ENCODE assay signal across 8 cellular contexts in genomic region chr19:53432088-53432661, GRCh38. TPM values are rescaled to one million over a fixed set of nuclear protein-coding genes. Genes with fewer than 3 reads are reported as not detected.
DNase-seq lines count a peak whose midpoint lies in the region; ATAC-seq and TF ChIP-seq lines count a peak whose summit lies in the region.

No MANE protein-coding gene starts in this region.

- TF ChIP-seq CTCF in IMR-90 (conservative IDR thresholded peaks at IDR 0.05; ENCODE audit: low read depth, low read length) (no peak), heart left ventricle (IDR thresholded peaks at IDR 0.05) (no peak), prostate gland (IDR thresholded peaks at IDR 0.05) (no peak)

- CTCF ChIA-PET in IMR-90 (lab: Yijun Ruan, JAX) = no interaction called here

- H4K5ac ChIP-seq in IMR-90 (ENCODE audit: low read depth, low read length) = 0 out of 2 replicates have a peak overlapping the region, but pooled peaks have one; percentile 27

- 0% methylated on average over 8 of the region's 30 CpGs; no CpG with 5 or more reads in 1 of the 2 experiments for WGBS in IMR-90 (ENCODE audit: extremely low coverage in 2 of 2, insufficient read length in 1 of 2), 2 experiments
- 0 to 1% (median 1%) methylated on average over 30 of the region's 30 CpGs for WGBS in heart left ventricle, 4 donors
- WGBS in prostate gland = under 1% methylated on average over 30 of the region's 30 CpGs

- intact Hi-C loops in IMR-90 (cut with micrococcal nuclease) (no loop called here), heart left ventricle (cut with DNase I) (loop anchor here in 3 of 10 donors (5.0 kb wide), 2 partner anchors 35 to 85 kb away; partner anchors contain the start of gene ZNF813 (in 2 of the 3)), prostate gland (cut with DNase I) (loop anchor here (5.0 kb wide), 1 partner anchor 40 kb away; no protein-coding TSS in a partner anchor)

- peak overlapping the region; percentile 90 for H3K27ac Mint-ChIP-seq in activated T-helper 17 cell treated with anti-CD3 and anti-CD28 coated beads, Interleukin-2, amount 50 U/mL, for 72 hours

- peak overlapping the region; percentile 67 to 79; a peak in 2 of 4 replicates for H4K8ac ChIP-seq in IMR-90 (ENCODE audit: low read depth in 2 of 2, low read length in 2 of 2)

- H3K9ac ChIP-seq in IMR-90 (ENCODE audit: low read depth, low read length) = peak overlapping the region; percentile 85

- peak overlapping the region; percentile 97 for H3K23ac ChIP-seq in IMR-90 (ENCODE audit: low read depth, low read length)

- ATAC-seq in GM21526 (IDR thresholded peaks at IDR 0.05; ENCODE audit: low FRiP score, unreplicated experiment) = peak; percentile 24
- ATAC-seq in IMR-90 (ENCODE audit: low read depth) = peak; percentile 31
- peak; percentile 28 for ATAC-seq in activated T-helper 17 cell treated with anti-CD3 and anti-CD28 coated beads, Interleukin-2, amount 50 U/mL, for 72 hours (replicated peaks)
- ATAC-seq in heart left ventricle = peak; percentile 8 to 49 (median 26)

- TF ChIP-seq POLR2A in IMR-90 (IDR thresholded peaks at IDR 0.05; ENCODE audit: low read depth, low read length) = no peak
- TF ChIP-seq POLR2A in heart left ventricle (IDR thresholded peaks at IDR 0.05) = no peak
- no peak for TF ChIP-seq POLR2A in prostate gland (IDR thresholded peaks at IDR 0.05)

- H3K9me3 ChIP-seq in IMR-90 (ENCODE audit: control insufficient read depth, insufficient read depth, low read length) (no peaks in the 10 kb centered on the region), heart left ventricle (no peaks in the 10 kb centered on the region), prostate gland (no peaks in the 10 kb centered on the region)

- BruUV-seq in IMR-90 (replicated peaks; lab: Mats Ljungman, UMichigan) = no TSS peak

- H3K36me3 Mint-ChIP-seq in activated T-helper 17 cell treated with anti-CD3 and anti-CD28 coated beads, Interleukin-2, amount 50 U/mL, for 72 hours (ENCODE audit: low read depth) = peaks cover 52% of the 10 kb centered on the region

- H3K27ac ChIP-seq in IMR-90 (ENCODE audit: insufficient read depth, low read length) (peak overlapping the region; percentile 57), heart left ventricle (peak overlapping the region in 10 of 12 donors; percentile 53 to 84 (median 68)), prostate gland (peak overlapping the region; percentile 92 to 96)

- H2AFZ ChIP-seq in IMR-90 (replicated peaks; ENCODE audit: low read length, poor library complexity) = peak overlapping the region; percentile 93

- H2AK5ac ChIP-seq in IMR-90 (ENCODE audit: low read depth, low read length) = peak overlapping the region; percentile 36; the same call in 1 of the 2 replicates

- H2AK9ac ChIP-seq in IMR-90 (replicated peaks; ENCODE audit: low read depth, low read length, poor library complexity) = peak overlapping the region; percentile 88

- H3K27me3 Mint-ChIP-seq in activated T-helper 17 cell treated with anti-CD3 and anti-CD28 coated beads, Interleukin-2, amount 50 U/mL, for 72 hours = no peaks in the 10 kb centered on the region

- H3K56ac ChIP-seq in IMR-90 (ENCODE audit: extremely low read depth, insufficient read depth, low read length) = 0 out of 2 replicates have a peak overlapping the region, but pooled peaks have one; percentile 53

- no peak overlapping the region for H2BK120ac ChIP-seq in IMR-90 (ENCODE audit: low read depth, low read length)

- H3K27me3 ChIP-seq in IMR-90 (ENCODE audit: control insufficient read depth, insufficient read depth, low read length) (no peaks in the 10 kb centered on the region), heart left ventricle (no peaks in the 10 kb centered on the region), prostate gland (replicated peaks; ENCODE audit: insufficient read depth) (no peaks in the 10 kb centered on the region)

- peak overlapping the region; percentile 93 for H3K4me3 Mint-ChIP-seq in activated T-helper 17 cell treated with anti-CD3 and anti-CD28 coated beads, Interleukin-2, amount 50 U/mL, for 72 hours

- no peaks in the 10 kb centered on the region for H3K9me1 ChIP-seq in IMR-90 (ENCODE audit: insufficient read depth, low read length)

- no peak overlapping the region for H2BK15ac ChIP-seq in IMR-90 (ENCODE audit: low read depth, low read length)

- POLR2A ChIA-PET in IMR-90 (lab: Charles Lee; ENCODE audit: unreplicated experiment) = no interaction called here

- H3K4me1 ChIP-seq in IMR-90 (ENCODE audit: control insufficient read depth, insufficient read depth, low read length) (no peaks in the 10 kb centered on the region), heart left ventricle (peaks cover 0 to 14% (median 6%) of the 10 kb centered on the region in 12 donors), prostate gland (replicated peaks) (no peaks in the 10 kb centered on the region)

- peaks cover 0 to 20% of the 10 kb centered on the region in 2 experiments for H3K79me1 ChIP-seq in IMR-90 (ENCODE audit: low read depth in 1 of 2, low read length in 2 of 2)

- H3K9me3 Mint-ChIP-seq in activated T-helper 17 cell treated with anti-CD3 and anti-CD28 coated beads, Interleukin-2, amount 50 U/mL, for 72 hours = no peaks in the 10 kb centered on the region

- H3K4ac ChIP-seq in IMR-90 (ENCODE audit: low read depth, low read length) = peak overlapping the region; percentile 85

- in situ Hi-C loops in IMR-90 (cut with MboI; ENCODE audit: low sequenced_read_pairs) = no loop called here

- H4K91ac ChIP-seq in IMR-90 (ENCODE audit: insufficient read depth, low read depth, low read length) = peak overlapping the region; percentile 39; the same call in 1 of the 2 replicates

- no peaks in the 10 kb centered on the region for H4K20me1 ChIP-seq in IMR-90 (ENCODE audit: insufficient read depth, low read length)

- H3K4me2 ChIP-seq in IMR-90 (ENCODE audit: low read depth, low read length) = peak overlapping the region; percentile 65

- TF ChIP-seq RAD21 in IMR-90 (IDR thresholded peaks at IDR 0.05; ENCODE audit: low read length) = no peak

- peak overlapping the region; percentile 25 for H2BK5ac ChIP-seq in IMR-90 (ENCODE audit: low read depth, low read length, poor library complexity, severe bottlenecking)

- H3K4me3 ChIP-seq in IMR-90 (ENCODE audit: insufficient read depth, low read depth, low read length) (peak overlapping the region; percentile 87), heart left ventricle (peak overlapping the region; percentile 54 to 95 (median 83)), prostate gland (peak overlapping the region; percentile 54 to 59)

- peaks cover 10% of the 10 kb centered on the region for H3K4me1 Mint-ChIP-seq in activated T-helper 17 cell treated with anti-CD3 and anti-CD28 coated beads, Interleukin-2, amount 50 U/mL, for 72 hours

- H3K18ac ChIP-seq in IMR-90 (ENCODE audit: low read depth, low read length) = no peak overlapping the region

- dilution Hi-C loops in IMR-90 (cut with HindIII; ENCODE audit: low sequenced_read_pairs, unreplicated experiment) = no loop called here

- H3K36me3 ChIP-seq in IMR-90 (ENCODE audit: control insufficient read depth, insufficient read depth, low read length) (peaks cover 14% of the 10 kb centered on the region), heart left ventricle (peaks cover 0 to 21% (median 6%) of the 10 kb centered on the region in 9 donors), prostate gland (no peaks in the 10 kb centered on the region)

- DNase-seq in D341Med (ENCODE audit: low spot score) (peak; percentile 45), IMR-90 (peak; percentile 13), heart left ventricle (peak; percentile 21 to 69 (median 26)), prostate gland (ENCODE audit: low spot score) (no peak), occipital lobe (lab: John Stamatoyannopoulos, UW) (no peak), NOMO-1 treated with DMSO at 0.1 percent for 48 hours (lab: John Stamatoyannopoulos, UW; ENCODE audit: unreplicated experiment) (no peak)

- H3K14ac ChIP-seq in IMR-90 (replicated peaks; ENCODE audit: low read depth, low read length) = peak overlapping the region; percentile 89

- H2BK20ac ChIP-seq in IMR-90 (ENCODE audit: low read depth, low read length) = no peak overlapping the region

TF ChIP-seq in IMR-90, 13 proteins besides CTCF, POLR2A, EP300 and RAD21 (continues in another document):
- TF ChIP-seq NFE2L2 (IDR thresholded peaks at IDR 0.05; ENCODE audit: low read depth, low read length) = no peak
- no peak for TF ChIP-seq CHD1 (IDR thresholded peaks at IDR 0.05; ENCODE audit: low read depth, low read length)

RNA-seq across cellular contexts. Expression of gene ZNF761, which starts 0.4 kb away (rescaled TPM):
- total RNA-seq in IMR-90 (2012; rRNA removed) (21.9 and 26.1 TPM in 2 replicates), heart left ventricle (1 to 10 TPM; 2.6 to 5.5 (median 3.8) TPM), prostate gland (10 to 100 TPM; 48.3 to 51.7 TPM), occipital lobe (20.7 TPM)
- polyA plus RNA-seq in IMR-90 (2012; rRNA removed) (6.1 and 7.9 TPM in 2 replicates), heart left ventricle (1 to 10 TPM; 3.8 to 4.5 TPM)
- 2.6 and 3.3 TPM in 2 replicates for polyA plus RNA-seq in IMR-90 (2012; cell fraction: cytosol; rRNA removed)
- polyA plus RNA-seq in IMR-90 (2012; cell fraction: nucleus; rRNA removed; ENCODE audit: low replicate concordance) = 3.1 and 14.1 TPM in 2 replicates
- total RNA-seq in activated T-helper 17 cell treated with anti-CD3 and anti-CD28 coated beads, Interleukin-2, amount 50 U/mL, for 72 hours = 10 to 100 TPM; 10.9 to 14.2 TPM

RNA-seq across cellular contexts. Expression of gene ZNF813, which starts 35.4 kb away (rescaled TPM):
- total RNA-seq in IMR-90 (2012; rRNA removed) (3.4 and 6.1 TPM in 2 replicates), heart left ventricle (1 to 10 TPM in 8 of 9 donors, under 1 TPM in 1; 0.82 to 2.5 (median 1.2) TPM), prostate gland (1 to 10 TPM; 6.8 to 9.1 TPM), occipital lobe (6.6 TPM)
- polyA plus RNA-seq in IMR-90 (2012; rRNA removed) (0.40 and 0.82 TPM in 2 replicates), heart left ventricle (under 1 TPM; 0.42 to 0.96 TPM)
- polyA plus RNA-seq in IMR-90 (2012; cell fraction: cytosol; rRNA removed) = 0.13 and 0.23 TPM in 2 replicates
- 0.08 and 0.45 TPM in 2 replicates for polyA plus RNA-seq in IMR-90 (2012; cell fraction: nucleus; rRNA removed; ENCODE audit: low replicate concordance)
- total RNA-seq in activated T-helper 17 cell treated with anti-CD3 and anti-CD28 coated beads, Interleukin-2, amount 50 U/mL, for 72 hours = 1 to 10 TPM; 3.4 to 8.4 TPM

RNA-seq across cellular contexts. Expression of gene ZNF765, which starts 37.2 kb away (rescaled TPM):
- total RNA-seq in IMR-90 (2012; rRNA removed) (18.1 and 19.2 TPM in 2 replicates), heart left ventricle (1 to 10 TPM; 2.8 to 5.9 (median 3.8) TPM), prostate gland (10 to 100 TPM; 12.5 to 23.0 TPM), occipital lobe (33.7 TPM)
- polyA plus RNA-seq in IMR-90 (2012; rRNA removed) (1.5 and 2.3 TPM in 2 replicates), heart left ventricle (1 to 10 TPM; 2.7 to 4.9 TPM)
- polyA plus RNA-seq in IMR-90 (2012; cell fraction: cytosol; rRNA removed) = 0.47 and 0.76 TPM in 2 replicates
- polyA plus RNA-seq in IMR-90 (2012; cell fraction: nucleus; rRNA removed; ENCODE audit: low replicate concordance) = 4.7 and 5.9 TPM in 2 replicates
- 10 to 100 TPM in 1 of 2 donors, 1 to 10 TPM in 1; 8.4 to 15.8 TPM for total RNA-seq in activated T-helper 17 cell treated with anti-CD3 and anti-CD28 coated beads, Interleukin-2, amount 50 U/mL, for 72 hours

Comparison
In these comparisons a context has a peak if more than half of its experiments do, and no peak if none do; other contexts are left out.
1. DNase-seq: peak in D341Med (single experiment), IMR-90 (single experiment) and heart left ventricle (5 of 5); none in prostate gland (single experiment), occipital lobe (single experiment) and NOMO-1 treated with DMSO at 0.1 percent for 48 hours (single experiment).
2. Peak in every context shown above with its lines, with median percentiles within 50 percentile points of each other: ATAC-seq, H3K27ac ChIP-seq and H3K4me3 ChIP-seq.